Comparison of ENCODE assay signal across 13 cellular contexts in the genomic region with DNA sequence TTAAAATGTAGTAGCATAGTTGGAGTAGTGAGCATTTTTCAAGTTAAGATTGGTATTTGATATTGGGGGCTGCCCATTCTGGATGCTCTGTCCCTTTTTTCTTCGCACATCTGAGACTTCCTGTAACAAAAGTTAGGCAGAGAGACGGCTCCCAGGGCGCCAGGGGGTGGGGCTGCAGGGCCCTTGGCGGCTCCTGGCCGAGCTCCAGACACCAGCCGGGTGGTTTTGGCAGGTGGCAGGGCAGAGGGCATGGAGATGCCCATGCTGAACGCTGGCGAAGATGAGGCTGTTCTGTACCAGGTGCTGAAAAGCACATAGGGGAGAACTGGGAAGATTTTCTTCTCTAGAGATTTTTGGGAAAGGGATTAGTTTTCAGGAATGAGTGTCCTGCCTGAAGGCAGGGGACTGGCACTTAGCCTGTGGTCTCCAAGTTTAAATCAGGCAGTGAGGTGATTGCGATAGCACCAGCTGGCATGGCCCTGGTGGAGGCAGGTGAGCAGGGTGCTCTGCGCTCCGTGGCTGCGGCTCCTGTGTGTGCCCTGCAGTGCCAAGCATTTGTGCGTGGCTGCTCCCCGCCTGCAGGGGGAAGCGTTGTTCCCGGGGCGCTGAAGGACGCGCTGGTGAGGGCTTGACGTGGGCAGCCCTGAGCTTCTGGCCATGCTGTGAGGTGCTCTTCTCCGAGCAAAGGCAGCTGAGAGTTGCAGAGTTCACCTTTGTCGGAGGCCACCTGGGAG. TPM values are rescaled to one million over a fixed set of nuclear protein-coding genes. Genes with fewer than 3 reads are reported as not detected.
A peak's percentile ranks its signal among the peaks of the same experiment; 100 is the strongest.
DNase-seq lines count a peak whose midpoint lies in the region; ATAC-seq and TF ChIP-seq lines count a peak whose summit lies in the region.
"Had no signal": no experiment of that assay in that cellular context is flagged by ENCODE, and none has a peak within 500 bp of the region (broad histone marks: within the 10 kb centered on the region; RNA-seq: fewer than 3 reads in every experiment).

No MANE protein-coding gene starts in this region.

- no TSS peak for BruUV-seq in IMR-90 (replicated peaks; lab: Mats Ljungman, UMichigan)

- H3K4me3 ChIP-seq in DND-41 (ENCODE audit: low read depth in 1 of 2, low read length in 2 of 2) (no peak overlapping the region), IMR-90 (ENCODE audit: insufficient read depth, low read depth, low read length) (no peak overlapping the region), endodermal cell (ENCODE audit: low read length) (no peak overlapping the region), ovary (no peak overlapping the region)
- H3K4me3 ChIP-seq: SK-N-MC had no signal

- peaks cover 28% of the 10 kb centered on the region for H3K36me3 Mint-ChIP-seq in endodermal cell (ENCODE audit: low read depth)
- no peaks in the 10 kb centered on the region for H3K36me3 Mint-ChIP-seq in activated T-helper 2 cell treated with anti-CD3 and anti-CD28 coated beads, Interferon-gamma antibody, Interleukin-2, Interleukin-4, amounts not matched to agents 10 μg/mL and 5 μg/mL and 100 μg/mL, durations not matched to agents 14 hours and 24 hours and 36 hours (ENCODE audit: low read depth)

- TF ChIP-seq RAD21 in IMR-90 (IDR thresholded peaks at IDR 0.05; ENCODE audit: low read length), result no peak

- no peak overlapping the region for H3K4ac ChIP-seq in IMR-90 (ENCODE audit: low read depth, low read length)

- H3K27ac ChIP-seq in DND-41 (ENCODE audit: low read length), result no peak overlapping the region
- no peak overlapping the region for H3K27ac ChIP-seq in IMR-90 (ENCODE audit: insufficient read depth, low read length)
- H3K27ac ChIP-seq in endodermal cell (ENCODE audit: low read depth, low read length), result no peak overlapping the region
- H3K27ac ChIP-seq in ovary, result no peak overlapping the region
- H3K27ac ChIP-seq: SK-N-MC had no signal

- H3K36me3 ChIP-seq in DND-41 (ENCODE audit: insufficient read depth, low read length) (no peaks in the 10 kb centered on the region; the same call in 1 of the 2 replicates), IMR-90 (ENCODE audit: control insufficient read depth, insufficient read depth, low read length) (peaks cover 25% of the 10 kb centered on the region), endodermal cell (ENCODE audit: control insufficient read depth, insufficient read depth, low read length) (peaks cover 12% of the 10 kb centered on the region), ovary (no peaks in the 10 kb centered on the region)

- no peaks in the 10 kb centered on the region for H3K27me3 Mint-ChIP-seq in endodermal cell (ENCODE audit: insufficient read depth)
- no peaks in the 10 kb centered on the region for H3K27me3 Mint-ChIP-seq in activated T-helper 2 cell treated with anti-CD3 and anti-CD28 coated beads, Interferon-gamma antibody, Interleukin-2, Interleukin-4, amounts not matched to agents 10 μg/mL and 5 μg/mL and 100 μg/mL, durations not matched to agents 14 hours and 24 hours and 36 hours (ENCODE audit: low read depth)
- H3K27me3 Mint-ChIP-seq: activated naive CD8-positive, alpha-beta T cell had no signal

- no peak overlapping the region for H3K9ac ChIP-seq in DND-41 (ENCODE audit: low read depth, low read length)
- no peak overlapping the region for H3K9ac ChIP-seq in IMR-90 (ENCODE audit: low read depth, low read length)
- no peak overlapping the region for H3K9ac ChIP-seq in endodermal cell (ENCODE audit: extremely low read depth, low read length, poor library complexity, severe bottlenecking)

- peaks cover 0 to 9% of the 10 kb centered on the region in 2 experiments; a peak in 2 of 4 replicates for H3K79me1 ChIP-seq in IMR-90 (ENCODE audit: low read depth in 1 of 2, low read length in 2 of 2)

- H3K23ac ChIP-seq in IMR-90 (ENCODE audit: low read depth, low read length), result no peak overlapping the region

- TF ChIP-seq EP300 in ovary (IDR thresholded peaks at IDR 0.05), result no peak

- H3K27me3 ChIP-seq in DND-41 (ENCODE audit: insufficient read depth, low read length, poor library complexity) (no peaks in the 10 kb centered on the region), IMR-90 (ENCODE audit: control insufficient read depth, insufficient read depth, low read length) (no peaks in the 10 kb centered on the region), endodermal cell (ENCODE audit: control insufficient read depth, insufficient read depth, low read length, poor library complexity, severe bottlenecking) (no peaks in the 10 kb centered on the region), ovary (no peaks in the 10 kb centered on the region)

- H4K20me1 ChIP-seq in DND-41 (ENCODE audit: insufficient read depth, low read length) (0 out of 2 replicates have a peak, but pooled peaks cover 7% of the 10 kb centered on the region), IMR-90 (ENCODE audit: insufficient read depth, low read length) (peaks cover 4% of the 10 kb centered on the region)

- no peak overlapping the region for H3K27ac Mint-ChIP-seq in endodermal cell
- H3K27ac Mint-ChIP-seq in activated T-helper 2 cell treated with anti-CD3 and anti-CD28 coated beads, Interferon-gamma antibody, Interleukin-2, Interleukin-4, amounts not matched to agents 10 μg/mL and 5 μg/mL and 100 μg/mL, durations not matched to agents 14 hours and 24 hours and 36 hours, result no peak overlapping the region
- H3K27ac Mint-ChIP-seq: activated naive CD8-positive, alpha-beta T cell had no signal

- no peaks in the 10 kb centered on the region for H3K79me2 ChIP-seq in DND-41 (ENCODE audit: insufficient read depth, low read length)

- H3K9me3 ChIP-seq in DND-41 (ENCODE audit: insufficient read depth, low read length, severe bottlenecking), result no peaks in the 10 kb centered on the region
- H3K9me3 ChIP-seq in IMR-90 (ENCODE audit: control insufficient read depth, insufficient read depth, low read length), result no peaks in the 10 kb centered on the region
- H3K9me3 ChIP-seq in endodermal cell (ENCODE audit: control insufficient read depth, low read length), result no peaks in the 10 kb centered on the region
- no peaks in the 10 kb centered on the region for H3K9me3 ChIP-seq in ovary

- H3K14ac ChIP-seq in IMR-90 (replicated peaks; ENCODE audit: low read depth, low read length), result no peak overlapping the region

- H3K4me1 ChIP-seq in DND-41 (ENCODE audit: insufficient read depth, low read length) (no peaks in the 10 kb centered on the region), IMR-90 (ENCODE audit: control insufficient read depth, insufficient read depth, low read length) (no peaks in the 10 kb centered on the region), endodermal cell (ENCODE audit: control insufficient read depth, insufficient read depth, low read length) (no peaks in the 10 kb centered on the region), ovary (ENCODE audit: insufficient read depth) (peaks cover 6% of the 10 kb centered on the region)

- peak; percentile 51 for TF ChIP-seq CTCF in DND-41 (IDR thresholded peaks at IDR 0.05; ENCODE audit: borderline replicate concordance, extremely low read depth, low read length, poor library complexity, severe bottlenecking)
- TF ChIP-seq CTCF in IMR-90 (conservative IDR thresholded peaks at IDR 0.05; ENCODE audit: low read depth, low read length), result no peak
- TF ChIP-seq CTCF in endodermal cell (conservative IDR thresholded peaks at IDR 0.05), result peak; percentile 61
- TF ChIP-seq CTCF in ovary (IDR thresholded peaks at IDR 0.05), result no peak

- H3K9me3 Mint-ChIP-seq in endodermal cell, result no peaks in the 10 kb centered on the region
- H3K9me3 Mint-ChIP-seq in activated T-helper 2 cell treated with anti-CD3 and anti-CD28 coated beads, Interferon-gamma antibody, Interleukin-2, Interleukin-4, amounts not matched to agents 10 μg/mL and 5 μg/mL and 100 μg/mL, durations not matched to agents 14 hours and 24 hours and 36 hours, result no peaks in the 10 kb centered on the region

- no peak overlapping the region for H4K8ac ChIP-seq in IMR-90 (ENCODE audit: low read depth in 2 of 2, low read length in 2 of 2)

- H2AFZ ChIP-seq in DND-41 (ENCODE audit: low read depth, low read length) (no peak overlapping the region), IMR-90 (replicated peaks; ENCODE audit: low read length, poor library complexity) (peak overlapping the region; percentile 28)

- H3K9me1 ChIP-seq in IMR-90 (ENCODE audit: insufficient read depth, low read length), result peaks cover 11% of the 10 kb centered on the region; the same call in 1 of the 2 replicates

- 93% methylated on average over 14 of the region's 22 CpGs; no CpG with 5 or more reads in 1 of the 2 experiments for WGBS in IMR-90 (ENCODE audit: extremely low coverage in 2 of 2, insufficient read length in 1 of 2), 2 experiments
- 91 to 99% methylated on average over 13 to 22 of the region's 22 CpGs for WGBS in endodermal cell (ENCODE audit: insufficient coverage in 1 of 2, insufficient read length in 1 of 2), 2 experiments
- 85 to 91% (median 89%) methylated on average over 22 of the region's 22 CpGs for WGBS in ovary, 3 donors

- no peak overlapping the region for H3K4me2 ChIP-seq in DND-41 (ENCODE audit: insufficient read depth, low read length)
- H3K4me2 ChIP-seq in IMR-90 (ENCODE audit: low read depth, low read length), result no peak overlapping the region

- intact Hi-C loops in IMR-90 (cut with micrococcal nuclease), result no loop called here
- intact Hi-C loops in ovary (cut with DNase I), result no loop called here
- intact Hi-C loops in activated T-helper 2 cell treated with anti-CD3 and anti-CD28 coated beads, Interferon-gamma antibody, Interleukin-2, Interleukin-4, amounts not matched to agents 10 μg/mL and 5 μg/mL and 100 μg/mL, durations not matched to agents 14 hours and 24 hours and 36 hours (cut with micrococcal nuclease), result no loop called here

- POLR2A ChIA-PET in IMR-90 (lab: Charles Lee; ENCODE audit: unreplicated experiment), result no interaction called here

- dilution Hi-C loops in IMR-90 (cut with HindIII; ENCODE audit: low sequenced_read_pairs, unreplicated experiment), result no loop called here

- no peaks in the 10 kb centered on the region for H3K4me1 Mint-ChIP-seq in endodermal cell
- no peaks in the 10 kb centered on the region for H3K4me1 Mint-ChIP-seq in activated T-helper 2 cell treated with anti-CD3 and anti-CD28 coated beads, Interferon-gamma antibody, Interleukin-2, Interleukin-4, amounts not matched to agents 10 μg/mL and 5 μg/mL and 100 μg/mL, durations not matched to agents 14 hours and 24 hours and 36 hours (ENCODE audit: low read depth)

- ATAC-seq in DND-41 (ENCODE audit: insufficient read depth, low read depth) (0 out of 3 replicates have a peak, but pooled peaks have one; percentile 33), IMR-90 (ENCODE audit: low read depth) (no peak), GM18861 (IDR thresholded peaks at IDR 0.05; ENCODE audit: unreplicated experiment) (no peak), HG02852 (IDR thresholded peaks at IDR 0.05; ENCODE audit: unreplicated experiment) (no peak), GM18502 (IDR thresholded peaks at IDR 0.05; ENCODE audit: poor library complexity, unreplicated experiment) (no peak)

- peak overlapping the region; percentile 38 for H2AK9ac ChIP-seq in IMR-90 (replicated peaks; ENCODE audit: low read depth, low read length, poor library complexity)

- H3K56ac ChIP-seq in IMR-90 (ENCODE audit: extremely low read depth, insufficient read depth, low read length), result no peak overlapping the region

- no peak overlapping the region for H2BK5ac ChIP-seq in IMR-90 (ENCODE audit: low read depth, low read length, poor library complexity, severe bottlenecking)

- no peak overlapping the region for H4K5ac ChIP-seq in IMR-90 (ENCODE audit: low read depth, low read length)

- H2AK5ac ChIP-seq in IMR-90 (ENCODE audit: low read depth, low read length), result no peak overlapping the region

- no peak overlapping the region for H4K91ac ChIP-seq in IMR-90 (ENCODE audit: insufficient read depth, low read depth, low read length)

- no peak overlapping the region for H3K18ac ChIP-seq in IMR-90 (ENCODE audit: low read depth, low read length)

- CTCF ChIA-PET in IMR-90 (lab: Yijun Ruan, JAX), result interaction anchor here (0.6 to 0.7 kb wide), 2 partner anchors 81 to 233 kb away, joined by 3 to 4 read pairs; no protein-coding TSS in a partner anchor

- H2BK15ac ChIP-seq in IMR-90 (ENCODE audit: low read depth, low read length), result no peak overlapping the region

- peak; percentile 16 for DNase-seq in DND-41
- no peak for DNase-seq in IMR-90
- DNase-seq in endodermal cell, result peak; percentile 64
- DNase-seq in ovary, result peak in 3 of 5 donors; percentile 9 to 31 (median 20)
- no peak for DNase-seq in activated T-helper 2 cell treated with anti-CD3 and anti-CD28 coated beads, Interferon-gamma antibody, Interleukin-2, Interleukin-4, amounts not matched to agents 10 μg/mL and 5 μg/mL and 100 μg/mL, durations not matched to agents 14 hours and 24 hours and 36 hours (ENCODE audit: low spot score)
- DNase-seq: activated CD4-positive, alpha-beta T cell treated with anti-CD3 and anti-CD28 coated beads, Interleukin-2, amount 50 U/mL, for 48 hours; effector memory CD4-positive, alpha-beta T cell; hippocampal formation had no signal

- no peak overlapping the region for H2BK120ac ChIP-seq in IMR-90 (ENCODE audit: low read depth, low read length)

- no peak for TF ChIP-seq POLR2A in IMR-90 (IDR thresholded peaks at IDR 0.05; ENCODE audit: low read depth, low read length)
- no peak for TF ChIP-seq POLR2A in ovary (IDR thresholded peaks at IDR 0.05)

- H3K4me3 Mint-ChIP-seq in endodermal cell, result no peak overlapping the region
- H3K4me3 Mint-ChIP-seq in activated T-helper 2 cell treated with anti-CD3 and anti-CD28 coated beads, Interferon-gamma antibody, Interleukin-2, Interleukin-4, amounts not matched to agents 10 μg/mL and 5 μg/mL and 100 μg/mL, durations not matched to agents 14 hours and 24 hours and 36 hours (ENCODE audit: low read depth), result no peak overlapping the region
- H3K4me3 Mint-ChIP-seq: activated naive CD8-positive, alpha-beta T cell had no signal

- in situ Hi-C loops in IMR-90 (cut with MboI; ENCODE audit: low sequenced_read_pairs), result no loop called here

- no peak overlapping the region for H2BK20ac ChIP-seq in IMR-90 (ENCODE audit: low read depth, low read length)

RNA-seq across cellular contexts. Expression of gene HGFAC, which starts 23.6 kb away (rescaled TPM):
- not detected in 2 replicates for total RNA-seq in IMR-90 (2012; rRNA removed)
- 0.05 and 0.23 TPM in 2 replicates for polyA plus RNA-seq in IMR-90 (2012; rRNA removed)
- polyA plus RNA-seq in IMR-90 (2012; cell fraction: cytosol; rRNA removed), result 0.10 TPM in 1 of 2 replicates, not detected in the other
- 1.0 and 3.0 TPM in 2 replicates for polyA plus RNA-seq in IMR-90 (2012; cell fraction: nucleus; rRNA removed; ENCODE audit: low replicate concordance)
- total RNA-seq in endodermal cell, result under 1 TPM in 1 of 2 donors, not detected in 1; 0.46 TPM
- polyA plus RNA-seq in endodermal cell (2013, experiment 1 of 2), result 0.93 TPM
- 0.50 TPM for polyA plus RNA-seq in endodermal cell (2013, experiment 2 of 2)
- total RNA-seq in ovary, result 1 to 10 TPM in 1 of 7 donors, under 1 TPM in 5, not detected in 1; 0.15 to 2.1 (median 0.47) TPM
- polyA plus RNA-seq in ovary, result 1 to 10 TPM in 1 of 2 donors, not detected in 1; 1.1 TPM
- total RNA-seq in activated T-helper 2 cell treated with anti-CD3 and anti-CD28 coated beads, Interferon-gamma antibody, Interleukin-2, Interleukin-4, amounts not matched to agents 10 μg/mL and 5 μg/mL and 100 μg/mL, durations not matched to agents 14 hours and 24 hours and 36 hours, result not detected in 2 replicates

RNA-seq across cellular contexts. Expression of gene DOK7, which starts 44.9 kb away (rescaled TPM):
- total RNA-seq in IMR-90 (2012; rRNA removed), result not detected in 2 replicates
- polyA plus RNA-seq in IMR-90 (2012; rRNA removed), result not detected in 2 replicates
- polyA plus RNA-seq in IMR-90 (2012; cell fraction: cytosol; rRNA removed), result 0.01 TPM in 1 of 2 replicates, not detected in the other
- 0.10 and 0.12 TPM in 2 replicates for polyA plus RNA-seq in IMR-90 (2012; cell fraction: nucleus; rRNA removed; ENCODE audit: low replicate concordance)
- 1 to 10 TPM in 1 of 2 donors, under 1 TPM in 1; 0.38 to 1.3 TPM for total RNA-seq in endodermal cell
- polyA plus RNA-seq in endodermal cell (2013, experiment 1 of 2), result 0.46 TPM
- polyA plus RNA-seq in endodermal cell (2013, experiment 2 of 2), result 1.0 TPM
- total RNA-seq in ovary, result 10 to 100 TPM in 2 of 7 donors, 1 to 10 TPM in 2, under 1 TPM in 1, not detected in 2; 0.24 to 33.4 (median 2.5) TPM
- polyA plus RNA-seq in ovary, result under 1 TPM in 1 of 2 donors, not detected in 1; 0.19 TPM
- not detected in 2 replicates for total RNA-seq in activated T-helper 2 cell treated with anti-CD3 and anti-CD28 coated beads, Interferon-gamma antibody, Interleukin-2, Interleukin-4, amounts not matched to agents 10 μg/mL and 5 μg/mL and 100 μg/mL, durations not matched to agents 14 hours and 24 hours and 36 hours

Comparison
In these comparisons a context has a peak if more than half of its experiments do, and no peak if none do; other contexts are left out.
1. DNase-seq: peak in DND-41 (single experiment), endodermal cell (single experiment) and ovary (3 of 5); none in IMR-90 (single experiment) and activated T-helper 2 cell treated with anti-CD3 and anti-CD28 coated beads, Interferon-gamma antibody, Interleukin-2, Interleukin-4, amounts not matched to agents 10 μg/mL and 5 μg/mL and 100 μg/mL, durations not matched to agents 14 hours and 24 hours and 36 hours (single experiment).
2. CTCF ChIP-seq: peak in DND-41 (single experiment) and endodermal cell (single experiment); none in IMR-90 (single experiment) and ovary (0 of 3).